ENCODE assay signal across 9 cellular contexts in genomic region chr3:191290311-191291025, GRCh38. TPM values are rescaled to one million over a fixed set of nuclear protein-coding genes. Genes with fewer than 3 reads are reported as not detected.
A peak's percentile ranks its signal among the peaks of the same experiment; 100 is the strongest.
DNase-seq lines count a peak whose midpoint lies in the region; ATAC-seq, FAIRE-seq and TF ChIP-seq lines count a peak whose summit lies in the region.
"Had no signal": no experiment of that assay in that cellular context is flagged by ENCODE, and none has a peak within 500 bp of the region (broad histone marks: within the 10 kb centered on the region; RNA-seq: fewer than 3 reads in every experiment).

No MANE protein-coding gene starts in this region.

- dilution Hi-C loops in endothelial cell of umbilical vein (cut with MboI; ENCODE audit: extremely low pct_ligation_motif_present, low sequenced_read_pairs) = no loop called here

- no peak overlapping the region for H3K23ac ChIP-seq in trophoblast cell (ENCODE audit: low read length)

- H3K4me2 ChIP-seq in endothelial cell of umbilical vein (ENCODE audit: insufficient read depth, low read length) = peak overlapping the region; percentile 36
- H3K4me2 ChIP-seq in trophoblast cell (ENCODE audit: low read length) = no peak overlapping the region

- no CpG with 5 or more reads among the region's 4 CpGs for WGBS in trophoblast cell (ENCODE audit: extremely low coverage, insufficient coverage, insufficient read length)

- H3K4me1 Mint-ChIP-seq in glutamatergic neuron (ENCODE audit: low read depth, unreplicated experiment) = no peaks in the 10 kb centered on the region

- H3K9ac ChIP-seq in endothelial cell of umbilical vein (replicated peaks; ENCODE audit: extremely low read depth, insufficient read depth, low read length) (no peak overlapping the region), trophoblast cell (ENCODE audit: low read length) (no peak overlapping the region)

- H3K9me1 ChIP-seq in endothelial cell of umbilical vein (replicated peaks; ENCODE audit: control insufficient read depth, extremely low read depth, insufficient read depth, low read length) = no peaks in the 10 kb centered on the region

- H2AFZ ChIP-seq in endothelial cell of umbilical vein (ENCODE audit: low read depth, low read length) (peak overlapping the region; percentile 30), trophoblast cell (ENCODE audit: insufficient read depth, low read length, poor library complexity) (no peak overlapping the region)

- DNase-seq in GM04504 (ENCODE audit: low read depth) (peak; percentile 3), endothelial cell of umbilical vein (ENCODE audit: low read depth, low spot score) (peak; percentile 8), KG1 (lab: John Stamatoyannopoulos, UW) (no peak), glutamatergic neuron (no peak), trophoblast cell (no peak), kidney tubule cell (ENCODE audit: low spot score) (no peak)
- DNase-seq: WERI-Rb-1 had no signal

- CTCF ChIA-PET in endothelial cell of umbilical vein (lab: Charles Lee) = interaction anchor here (1.0 to 1.6 kb wide), 2 partner anchors 46 to 92 kb away, joined by 3 read pairs; no protein-coding TSS in a partner anchor

- no peaks in the 10 kb centered on the region for H3K27me3 Mint-ChIP-seq in glutamatergic neuron (ENCODE audit: unreplicated experiment)

- no peak overlapping the region for H3K4me3 ChIP-seq in endothelial cell of umbilical vein (replicated peaks in 1 of 3; ENCODE audit: insufficient read depth in 1 of 3, low read depth in 1 of 3, low read length in 3 of 3)
- no peak overlapping the region for H3K4me3 ChIP-seq in trophoblast cell (ENCODE audit: low read depth, low read length)

- H3K9me3 Mint-ChIP-seq in glutamatergic neuron (ENCODE audit: unreplicated experiment) = no peaks in the 10 kb centered on the region

- H3K27ac ChIP-seq in endothelial cell of umbilical vein (ENCODE audit: insufficient read depth, low read depth, low read length) (no peak overlapping the region), trophoblast cell (ENCODE audit: low read depth, low read length) (no peak overlapping the region)
- H3K27ac ChIP-seq: WERI-Rb-1 had no signal

- BruUV-seq in endothelial cell of umbilical vein (replicated peaks; lab: Mats Ljungman, UMichigan) = no TSS peak

- H3K4me3 Mint-ChIP-seq in glutamatergic neuron (ENCODE audit: unreplicated experiment) = no peak overlapping the region

- H4K8ac ChIP-seq in trophoblast cell (ENCODE audit: low read depth, low read length) = no peak overlapping the region

- H3K79me2 ChIP-seq in endothelial cell of umbilical vein (ENCODE audit: control insufficient read depth, insufficient read depth, low read length) (no peaks in the 10 kb centered on the region), trophoblast cell (ENCODE audit: control insufficient read depth, insufficient read depth, low read length, poor library complexity) (no peaks in the 10 kb centered on the region)

- TF ChIP-seq POLR2A in endothelial cell of umbilical vein (IDR thresholded peaks at IDR 0.05; ENCODE audit: low read depth, low read length) = no peak

- intact Hi-C loops in endothelial cell of umbilical vein (cut with micrococcal nuclease) = no loop called here

- no peaks in the 10 kb centered on the region for H3K27me3 ChIP-seq in endothelial cell of umbilical vein (ENCODE audit: control insufficient read depth in 2 of 2, insufficient read depth in 2 of 2, low read length in 2 of 2)
- no peaks in the 10 kb centered on the region for H3K27me3 ChIP-seq in trophoblast cell (ENCODE audit: insufficient read depth, low read length)

- H4K20me1 ChIP-seq in endothelial cell of umbilical vein (replicated peaks; ENCODE audit: control insufficient read depth, extremely low read depth, insufficient read depth, low read length) = no peaks in the 10 kb centered on the region

- ATAC-seq in GM21390 (IDR thresholded peaks at IDR 0.05; ENCODE audit: unreplicated experiment) = peak; percentile 80
- ATAC-seq in HG03469 (IDR thresholded peaks at IDR 0.05; ENCODE audit: unreplicated experiment) = peak; percentile 91

- H3K79me1 ChIP-seq in trophoblast cell (ENCODE audit: low read length) = no peaks in the 10 kb centered on the region

- H3K36me3 Mint-ChIP-seq in glutamatergic neuron (ENCODE audit: unreplicated experiment) = no peaks in the 10 kb centered on the region

- no peak overlapping the region for H2BK5ac ChIP-seq in trophoblast cell (ENCODE audit: low read depth, low read length, poor library complexity)

- no peak overlapping the region for H4K12ac ChIP-seq in trophoblast cell (ENCODE audit: low read depth, low read length)

- no peaks in the 10 kb centered on the region for H3K36me3 ChIP-seq in endothelial cell of umbilical vein (ENCODE audit: control insufficient read depth in 2 of 2, extremely low read depth in 1 of 2, insufficient read depth in 2 of 2, low read length in 2 of 2)
- no peaks in the 10 kb centered on the region for H3K36me3 ChIP-seq in trophoblast cell (ENCODE audit: control insufficient read depth in 1 of 2, insufficient read depth in 2 of 2, low read length in 2 of 2)
- H3K36me3 ChIP-seq: WERI-Rb-1 had no signal

- no peak overlapping the region for H2AK5ac ChIP-seq in trophoblast cell (ENCODE audit: low read length)

- no peak for FAIRE-seq in endothelial cell of umbilical vein (lab: Jason Lieb, UNC)

- H3K4me1 ChIP-seq in endothelial cell of umbilical vein (ENCODE audit: control insufficient read depth, extremely low read depth, insufficient read depth, low read length) (peaks cover 2% of the 10 kb centered on the region), trophoblast cell (ENCODE audit: control insufficient read depth in 1 of 2, insufficient read depth in 2 of 2, low read length in 2 of 2) (no peaks in the 10 kb centered on the region)

- POLR2A ChIA-PET in endothelial cell of umbilical vein (lab: Charles Lee) = interaction anchor here (0.7 kb wide), 1 partner anchor 23 kb away, joined by 3 read pairs; no protein-coding TSS in a partner anchor

- no peak overlapping the region for H4K91ac ChIP-seq in trophoblast cell (ENCODE audit: low read depth, low read length)

- H3K27ac Mint-ChIP-seq in glutamatergic neuron (ENCODE audit: unreplicated experiment) = no peak overlapping the region

- H3K14ac ChIP-seq in trophoblast cell (ENCODE audit: low read length) = no peak overlapping the region

- no peak overlapping the region for H3K18ac ChIP-seq in trophoblast cell (ENCODE audit: low read length)

- TF ChIP-seq CTCF in endothelial cell of umbilical vein (IDR thresholded peaks at IDR 0.05; ENCODE audit: extremely low read depth in 1 of 2, insufficient read depth in 1 of 2, low read depth in 1 of 2, low read length in 2 of 2) (no peak), glutamatergic neuron (IDR thresholded peaks at IDR 0.05; ENCODE audit: partially characterized antibody, unreplicated experiment) (no peak)

- no peaks in the 10 kb centered on the region for H3K9me3 ChIP-seq in endothelial cell of umbilical vein (replicated peaks; ENCODE audit: control insufficient read depth, insufficient read depth, low read length)
- no peaks in the 10 kb centered on the region for H3K9me3 ChIP-seq in trophoblast cell (ENCODE audit: insufficient read depth, low read depth, low read length)

- no peak overlapping the region for H2BK120ac ChIP-seq in trophoblast cell (ENCODE audit: insufficient read depth, low read length, poor library complexity)

- no peak overlapping the region for H3K4ac ChIP-seq in trophoblast cell (ENCODE audit: low read depth, low read length)

- H2BK12ac ChIP-seq in trophoblast cell (ENCODE audit: low read length) = no peak overlapping the region

TF ChIP-seq in endothelial cell of umbilical vein, 7 proteins besides CTCF, POLR2A, EP300 and RAD21:
- TF ChIP-seq POLR2AphosphoS5 (IDR thresholded peaks at IDR 0.05; ENCODE audit: insufficient read depth, low read depth, low read length) = no peak
- TF ChIP-seq MYC (IDR thresholded peaks at IDR 0.05; ENCODE audit: low read depth, low read length) = no peak

RNA-seq across cellular contexts. Expression of gene CCDC50, which starts 38.7 kb away (rescaled TPM):
- 137 and 153 TPM in 2 replicates for total RNA-seq in endothelial cell of umbilical vein
- polyA plus RNA-seq in endothelial cell of umbilical vein = 44.4 and 45.0 TPM in 2 replicates
- polyA plus RNA-seq in endothelial cell of umbilical vein (2011; cell fraction: cytosol; rRNA removed) = 77.2 TPM in 2 replicates
- 78.6 and 112 TPM in 2 replicates for polyA plus RNA-seq in endothelial cell of umbilical vein (2011; cell fraction: nucleus; rRNA removed)
- 88.7 and 107 TPM in 2 replicates for polyA plus RNA-seq in endothelial cell of umbilical vein (2012)
- 61.9 and 74.8 TPM in 2 replicates for polyA minus RNA-seq in endothelial cell of umbilical vein
- polyA minus RNA-seq in endothelial cell of umbilical vein (2011; cell fraction: cytosol; rRNA and poly(A)+ RNA removed) = 44.1 TPM
- polyA minus RNA-seq in endothelial cell of umbilical vein (2011; cell fraction: nucleus; rRNA and poly(A)+ RNA removed) = 175 and 252 TPM in 2 replicates
- 144 TPM for total RNA-seq in glutamatergic neuron (ENCODE audit: unreplicated experiment)
- 48.0 and 50.1 TPM in 2 replicates for polyA plus RNA-seq in trophoblast cell (2013)

RNA-seq across cellular contexts. Expression of gene UTS2B, which starts 39.9 kb away (rescaled TPM):
- total RNA-seq in endothelial cell of umbilical vein = 0.81 and 1.1 TPM in 2 replicates
- 0.11 and 0.21 TPM in 2 replicates for polyA plus RNA-seq in endothelial cell of umbilical vein
- 0.24 and 0.31 TPM in 2 replicates for polyA plus RNA-seq in endothelial cell of umbilical vein (2011; cell fraction: cytosol; rRNA removed)
- polyA plus RNA-seq in endothelial cell of umbilical vein (2011; cell fraction: nucleus; rRNA removed) = 0.29 and 0.63 TPM in 2 replicates
- polyA plus RNA-seq in endothelial cell of umbilical vein (2012) = 0.26 and 0.56 TPM in 2 replicates
- polyA minus RNA-seq in endothelial cell of umbilical vein = 0.63 and 2.0 TPM in 2 replicates
- polyA minus RNA-seq in endothelial cell of umbilical vein (2011; cell fraction: cytosol; rRNA and poly(A)+ RNA removed) = not detected
- polyA minus RNA-seq in endothelial cell of umbilical vein (2011; cell fraction: nucleus; rRNA and poly(A)+ RNA removed) = 1.3 and 5.6 TPM in 2 replicates
- total RNA-seq in glutamatergic neuron (ENCODE audit: unreplicated experiment) = not detected
- 0.14 and 0.18 TPM in 2 replicates for polyA plus RNA-seq in trophoblast cell (2013)

Comparison
In these comparisons a context has a peak if more than half of its experiments do, and no peak if none do; other contexts are left out.
1. DNase-seq: peak in GM04504 (single experiment) and endothelial cell of umbilical vein (single experiment); none in KG1 (single experiment), glutamatergic neuron (single experiment), trophoblast cell (0 of 2) and kidney tubule cell (single experiment).